In genomic region chr10:133315847-133316246, GRCh38 we compare ENCODE assay signal across 2 cellular contexts.
TF ChIP-seq lines count a peak whose summit lies in the region.

No MANE protein-coding gene starts in this region.

TF ChIP-seq in A549, 52 proteins besides CTCF, POLR2A, EP300 and RAD21:
- peak; percentile 18; the same call in 1 of the 2 replicates for TF ChIP-seq RFX5 (IDR thresholded peaks at IDR 0.05)
- no peak for TF ChIP-seq EHMT2 (IDR thresholded peaks at IDR 0.05; ENCODE audit: low read depth)
- TF ChIP-seq MAFK (IDR thresholded peaks at IDR 0.05; ENCODE audit: partially characterized antibody): peak; percentile 45
- TF ChIP-seq MAZ (IDR thresholded peaks at IDR 0.05; ENCODE audit: borderline replicate concordance, low read depth, low read length): no peak
- TF ChIP-seq GATA3 (IDR thresholded peaks at IDR 0.05; ENCODE audit: borderline replicate concordance): no peak
TF ChIP-seq in A549: peak in this region for 2.

TF ChIP-seq in GM12891, 5 proteins besides CTCF, POLR2A, EP300 and RAD21:
- no peak for TF ChIP-seq POU2F2 (IDR thresholded peaks at IDR 0.05; ENCODE audit: low read depth, low read length)
- no peak for TF ChIP-seq TAF1 (IDR thresholded peaks at IDR 0.05; ENCODE audit: low read depth, low read length)
- TF ChIP-seq PAX5 (IDR thresholded peaks at IDR 0.05; ENCODE audit: insufficient read depth, low read length, severe bottlenecking): no peak
- no peak for TF ChIP-seq POLR2AphosphoS5 (IDR thresholded peaks at IDR 0.05; ENCODE audit: low read depth, low read length)
- TF ChIP-seq SPI1 (IDR thresholded peaks at IDR 0.05; ENCODE audit: low read depth, low read length): no peak
TF ChIP-seq in GM12891: peak in this region for 0.
